8 cellular contexts compared by ENCODE assay signal in the genomic region with DNA sequence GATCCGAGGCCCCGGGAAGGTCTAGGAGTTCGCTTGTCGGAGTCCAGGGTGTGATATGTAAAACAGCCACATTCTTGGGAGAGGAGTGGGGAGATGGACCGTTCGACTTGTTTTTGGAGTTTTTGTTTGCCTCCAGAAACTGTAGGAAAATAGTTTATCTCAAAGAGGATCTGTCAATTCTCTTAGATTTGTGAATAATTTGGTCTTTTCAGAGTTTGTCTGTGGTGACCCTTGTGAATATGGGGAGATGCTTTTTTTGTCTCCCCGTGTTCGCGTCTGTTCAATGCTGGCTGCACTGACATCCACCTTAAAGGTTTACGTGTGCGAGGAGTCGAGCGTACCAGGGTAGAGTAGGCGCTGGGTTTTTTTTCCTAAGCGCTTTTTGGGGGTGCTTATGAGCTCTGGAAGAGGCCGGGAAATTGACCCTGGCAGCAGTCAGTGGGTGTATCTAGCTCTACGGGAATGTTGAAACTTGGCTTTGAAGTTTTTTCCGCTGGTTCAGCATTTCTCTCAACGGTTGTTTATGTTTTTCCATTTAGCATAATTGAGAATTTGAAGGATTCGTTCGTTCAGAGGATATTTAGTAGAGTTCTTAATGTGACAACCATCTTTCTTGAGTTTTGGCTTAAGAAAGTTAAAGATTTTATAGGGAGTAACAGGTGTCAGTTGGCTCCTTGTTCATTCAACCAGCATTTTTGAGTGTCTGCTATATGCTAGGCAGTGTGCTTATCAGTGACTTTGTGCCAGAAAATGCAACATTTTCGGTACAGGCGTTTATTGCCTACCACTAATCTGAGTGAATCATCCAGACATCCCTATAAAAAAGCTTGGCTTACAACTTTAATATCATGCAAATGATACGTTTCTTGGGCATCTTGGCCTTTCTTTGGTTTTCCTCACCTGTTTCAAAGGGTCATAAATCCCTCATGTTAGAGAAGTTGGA. TPM values are rescaled to one million over a fixed set of nuclear protein-coding genes. Genes with fewer than 3 reads are reported as not detected.
A peak's percentile ranks its signal among the peaks of the same experiment; 100 is the strongest.
DNase-seq lines count a peak whose midpoint lies in the region; ATAC-seq, FAIRE-seq and TF ChIP-seq lines count a peak whose summit lies in the region.

No MANE protein-coding gene starts in this region.

- in situ Hi-C loops in KBM-7 (cut with MboI; ENCODE audit: low pct_unique_long_range_greater_than_20kb, low sequenced_read_pairs) = no loop called here

- DNase-seq in RKO (ENCODE audit: low spot score) = peak; percentile 69
- no peak for DNase-seq in epithelial cell of prostate (ENCODE audit: low read depth, low spot score)
- DNase-seq in neural progenitor cell (ENCODE audit: low spot score) = peak; percentile 74
- DNase-seq in KBM-7 = no peak
- DNase-seq in HK-2 (ENCODE audit: unreplicated experiment) = no peak
- no peak for DNase-seq in D721Med (ENCODE audit: insufficient read length, low spot score)

- peak overlapping the region; percentile 97 for H3K4me3 ChIP-seq in neural progenitor cell

- H3K4me1 ChIP-seq in neural progenitor cell = peaks cover 12% of the 10 kb centered on the region

- H3F3A ChIP-seq in neural progenitor cell (ENCODE audit: low read depth) = no peaks in the 10 kb centered on the region

- H3K9ac ChIP-seq in neural progenitor cell = peak overlapping the region; percentile 76

- peaks cover 60% of the 10 kb centered on the region for H3K79me2 ChIP-seq in neural progenitor cell (ENCODE audit: low read depth)

- H3K4me2 ChIP-seq in neural progenitor cell = peak overlapping the region; percentile 75

- H3K9me3 ChIP-seq in neural progenitor cell (ENCODE audit: low read depth) = no peaks in the 10 kb centered on the region

- no peaks in the 10 kb centered on the region for H3K9me3 Mint-ChIP-seq in neural progenitor cell

- H3K27ac Mint-ChIP-seq in neural progenitor cell = peak overlapping the region; percentile 97

- H3K27ac ChIP-seq in epithelial cell of prostate (peak overlapping the region; percentile 93), neural progenitor cell (no peak overlapping the region)

- H3K36me3 ChIP-seq in neural progenitor cell = no peaks in the 10 kb centered on the region

- TF ChIP-seq CTCF in neural progenitor cell (IDR thresholded peaks at IDR 0.05) = no peak
- TF ChIP-seq CTCF in D721Med (IDR thresholded peaks at IDR 0.05; ENCODE audit: insufficient read depth, missing control alignments) = no peak

- ATAC-seq in GM19452 (IDR thresholded peaks at IDR 0.05; ENCODE audit: unreplicated experiment) = peak; percentile 4
- ATAC-seq in GM18861 (IDR thresholded peaks at IDR 0.05; ENCODE audit: unreplicated experiment) = no peak

- H4K20me1 ChIP-seq in neural progenitor cell (ENCODE audit: low read depth) = peaks cover 56% of the 10 kb centered on the region

- no peak overlapping the region for H2AFZ ChIP-seq in neural progenitor cell (replicated peaks)

- H3K36me3 Mint-ChIP-seq in neural progenitor cell = peaks cover 6% of the 10 kb centered on the region

- H3K27me3 ChIP-seq in neural progenitor cell = peaks cover 14% of the 10 kb centered on the region

- H3K4me3 Mint-ChIP-seq in neural progenitor cell = peak overlapping the region; percentile 98

- peaks cover 34% of the 10 kb centered on the region for H3K4me1 Mint-ChIP-seq in neural progenitor cell

- H3K27me3 Mint-ChIP-seq in neural progenitor cell (ENCODE audit: insufficient read depth, low read depth) = peaks cover 6% of the 10 kb centered on the region

- no peak for FAIRE-seq in D721Med (lab: Jason Lieb, UNC)

RNA-seq across cellular contexts. Expression of a gene that starts 1.2 kb away (rescaled TPM):
- total RNA-seq in neural progenitor cell (ENCODE audit: low replicate concordance) = 50.2 and 73.2 TPM in 2 replicates

RNA-seq across cellular contexts. Expression of a gene that starts 16.0 kb away (rescaled TPM):
- 18.8 and 24.7 TPM in 2 replicates for total RNA-seq in neural progenitor cell (ENCODE audit: low replicate concordance)

Comparison
In these comparisons a context has a peak if more than half of its experiments do, and no peak if none do; other contexts are left out.
1. DNase-seq: peak in RKO (single experiment) and neural progenitor cell (single experiment); none in epithelial cell of prostate (single experiment), KBM-7 (single experiment), HK-2 (single experiment) and D721Med (single experiment).